1 cellular context compared by ENCODE assay signal in the genomic region with DNA sequence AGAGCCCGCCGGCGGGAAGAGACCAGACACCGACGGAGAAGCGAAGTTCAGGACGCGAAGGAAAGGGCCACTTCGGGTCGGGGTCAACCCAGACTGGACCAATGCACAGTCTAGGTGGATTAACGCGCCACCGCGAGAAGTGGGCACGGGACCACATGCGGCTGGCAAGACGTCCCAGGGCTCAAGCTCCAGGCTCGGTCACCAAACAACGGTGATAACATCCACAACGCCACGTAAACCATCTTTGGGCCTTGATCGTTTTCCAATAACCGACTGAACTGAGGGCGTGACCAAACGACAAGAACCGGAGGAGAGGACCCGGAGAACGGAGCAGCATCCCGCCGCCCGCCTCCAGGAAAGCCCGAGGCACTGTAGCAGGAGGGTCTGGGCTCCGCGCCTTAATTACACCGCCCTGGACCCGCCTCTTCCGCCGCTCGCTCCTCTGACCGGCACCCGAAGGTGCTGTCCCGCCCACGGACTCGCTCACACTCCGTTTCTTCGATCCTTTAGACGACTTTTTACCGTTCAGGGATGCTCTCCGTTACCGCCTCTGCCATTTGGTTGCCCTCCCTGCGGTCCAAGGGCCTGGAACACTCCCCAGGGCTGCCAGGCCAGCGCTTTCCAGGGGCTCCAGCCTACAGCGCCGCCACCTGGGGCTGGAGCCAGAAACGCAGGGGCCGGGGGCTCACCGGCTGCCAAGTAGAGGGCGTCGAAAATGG.
A peak's percentile ranks its signal among the peaks of the same experiment; 100 is the strongest.
TF ChIP-seq lines count a peak whose summit lies in the region.

No MANE protein-coding gene starts in this region.

TF ChIP-seq in GM12878, 131 proteins besides CTCF, POLR2A, EP300 and RAD21 (continues in another document):
- TF ChIP-seq MYB (IDR thresholded peaks at IDR 0.05; ENCODE audit: borderline replicate concordance, low read depth, low read length) (no peak), CBX3 (IDR thresholded peaks at IDR 0.05; ENCODE audit: borderline replicate concordance, low read depth) (no peak), CREB1 (IDR thresholded peaks at IDR 0.05; ENCODE audit: low read depth) (0 out of 2 replicates have a peak, but pooled peaks have one; percentile 26), BCL11A (IDR thresholded peaks at IDR 0.05; ENCODE audit: low read depth, low read length) (0 out of 2 replicates have a peak, but pooled peaks have one; percentile 4), PML (IDR thresholded peaks at IDR 0.05; ENCODE audit: low read length) (peak; percentile 78; the same call in 1 of the 2 replicates), EGR1 (IDR thresholded peaks at IDR 0.05; ENCODE audit: borderline replicate concordance in 1 of 2, low read depth in 2 of 2, low read length in 2 of 2) (peak in 1 of 2 experiments; percentile 78; a peak in 2 of 3 replicates), SRF (IDR thresholded peaks at IDR 0.05; ENCODE audit: low read depth in 2 of 2, low read length in 2 of 2) (no peak), SMAD5 (IDR thresholded peaks at IDR 0.05; ENCODE audit: low read depth) (no peak; the same call in 1 of the 2 replicates), SREBF1 (IDR thresholded peaks at IDR 0.05; ENCODE audit: low read length) (no peak), BHLHE40 (IDR thresholded peaks at IDR 0.05; ENCODE audit: borderline replicate concordance in 1 of 2, low read depth in 2 of 2, low read length in 1 of 2) (peak in 1 of 2 experiments; percentile 69; a peak in 2 of 4 replicates), SIN3A (IDR thresholded peaks at IDR 0.05; ENCODE audit: low read depth, low read length) (no peak), TAF1 (IDR thresholded peaks at IDR 0.05; ENCODE audit: borderline replicate concordance, low read depth, low read length) (peak; percentile 51; the same call in 1 of the 2 replicates), HDAC2 (IDR thresholded peaks at IDR 0.05) (no peak), EED (IDR thresholded peaks at IDR 0.05; ENCODE audit: low read depth) (peak; percentile 31; the same call in 1 of the 2 replicates), GABPA (IDR thresholded peaks at IDR 0.05; ENCODE audit: low read depth) (peak; percentile 70), DPF2 (IDR thresholded peaks at IDR 0.05) (0 out of 2 replicates have a peak, but pooled peaks have one; percentile 30), NFYA (IDR thresholded peaks at IDR 0.05; ENCODE audit: borderline replicate concordance, low read depth, low read length) (no peak), RB1 (IDR thresholded peaks at IDR 0.05; ENCODE audit: borderline replicate concordance) (peak; percentile 52; the same call in 1 of the 2 replicates), SMAD1 (IDR thresholded peaks at IDR 0.05; ENCODE audit: low read depth, partially characterized antibody) (no peak), GATAD2B (conservative IDR thresholded peaks at IDR 0.05; ENCODE audit: low read depth) (no peak; the same call in 1 of the 2 replicates), ZNF274 (IDR thresholded peaks at IDR 0.05; ENCODE audit: insufficient read depth, insufficient read length) (no peak), CREM (IDR thresholded peaks at IDR 0.05; ENCODE audit: low read depth) (0 out of 2 replicates have a peak, but pooled peaks have one; percentile 39), BACH1 (IDR thresholded peaks at IDR 0.05; ENCODE audit: borderline replicate concordance) (0 out of 2 replicates have a peak, but pooled peaks have one; percentile 19), HDAC6 (IDR thresholded peaks at IDR 0.05; ENCODE audit: unreplicated experiment) (no peak), LARP7 (IDR thresholded peaks at IDR 0.05) (peak; percentile 77), RELA (IDR thresholded peaks at IDR 0.05; ENCODE audit: borderline replicate concordance, partially characterized antibody) (no peak), CBX5 (IDR thresholded peaks at IDR 0.05; ENCODE audit: low read depth) (0 out of 2 replicates have a peak, but pooled peaks have one; percentile 53), NBN (IDR thresholded peaks at IDR 0.05) (0 out of 2 replicates have a peak, but pooled peaks have one; percentile 33), MEF2B (IDR thresholded peaks at IDR 0.05; ENCODE audit: partially characterized antibody, poor library complexity, severe bottlenecking) (peak; percentile 34), PAX5 (IDR thresholded peaks at IDR 0.05; ENCODE audit: borderline replicate concordance, low read depth, low read length) (no peak; the same call in 1 of the 2 replicates), RBBP5 (conservative IDR thresholded peaks at IDR 0.05) (no peak), SMC3 (IDR thresholded peaks at IDR 0.05; ENCODE audit: borderline replicate concordance, low read length) (no peak; the same call in 1 of the 2 replicates)
- TF ChIP-seq, protein P1, sequence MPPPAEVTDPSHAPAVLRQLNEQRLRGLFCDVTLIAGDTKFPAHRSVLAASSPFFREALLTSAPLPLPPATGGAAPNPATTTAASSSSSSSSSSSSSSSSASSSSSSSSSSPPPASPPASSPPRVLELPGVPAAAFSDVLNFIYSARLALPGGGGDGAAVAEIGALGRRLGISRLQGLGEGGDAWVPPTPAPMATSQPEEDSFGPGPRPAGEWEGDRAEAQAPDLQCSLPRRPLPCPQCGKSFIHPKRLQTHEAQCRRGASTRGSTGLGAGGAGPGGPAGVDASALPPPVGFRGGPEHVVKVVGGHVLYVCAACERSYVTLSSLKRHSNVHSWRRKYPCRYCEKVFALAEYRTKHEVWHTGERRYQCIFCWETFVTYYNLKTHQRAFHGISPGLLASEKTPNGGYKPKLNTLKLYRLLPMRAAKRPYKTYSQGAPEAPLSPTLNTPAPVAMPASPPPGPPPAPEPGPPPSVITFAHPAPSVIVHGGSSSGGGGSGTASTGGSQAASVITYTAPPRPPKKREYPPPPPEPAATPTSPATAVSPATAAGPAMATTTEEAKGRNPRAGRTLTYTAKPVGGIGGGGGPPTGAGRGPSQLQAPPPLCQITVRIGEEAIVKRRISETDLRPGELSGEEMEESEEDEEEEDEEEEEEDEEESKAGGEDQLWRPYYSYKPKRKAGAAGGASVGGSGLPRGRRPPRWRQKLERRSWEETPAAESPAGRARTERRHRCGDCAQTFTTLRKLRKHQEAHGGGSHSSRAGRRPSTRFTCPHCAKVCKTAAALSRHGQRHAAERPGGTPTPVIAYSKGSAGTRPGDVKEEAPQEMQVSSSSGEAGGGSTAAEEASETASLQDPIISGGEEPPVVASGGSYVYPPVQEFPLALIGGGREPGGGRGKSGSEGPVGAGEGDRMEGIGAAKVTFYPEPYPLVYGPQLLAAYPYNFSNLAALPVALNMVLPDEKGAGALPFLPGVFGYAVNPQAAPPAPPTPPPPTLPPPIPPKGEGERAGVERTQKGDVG (CRISPR knock-in tag; IDR thresholded peaks at IDR 0.05): no peak
- TF ChIP-seq, protein P2, sequence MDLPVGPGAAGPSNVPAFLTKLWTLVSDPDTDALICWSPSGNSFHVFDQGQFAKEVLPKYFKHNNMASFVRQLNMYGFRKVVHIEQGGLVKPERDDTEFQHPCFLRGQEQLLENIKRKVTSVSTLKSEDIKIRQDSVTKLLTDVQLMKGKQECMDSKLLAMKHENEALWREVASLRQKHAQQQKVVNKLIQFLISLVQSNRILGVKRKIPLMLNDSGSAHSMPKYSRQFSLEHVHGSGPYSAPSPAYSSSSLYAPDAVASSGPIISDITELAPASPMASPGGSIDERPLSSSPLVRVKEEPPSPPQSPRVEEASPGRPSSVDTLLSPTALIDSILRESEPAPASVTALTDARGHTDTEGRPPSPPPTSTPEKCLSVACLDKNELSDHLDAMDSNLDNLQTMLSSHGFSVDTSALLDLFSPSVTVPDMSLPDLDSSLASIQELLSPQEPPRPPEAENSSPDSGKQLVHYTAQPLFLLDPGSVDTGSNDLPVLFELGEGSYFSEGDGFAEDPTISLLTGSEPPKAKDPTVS (IDR thresholded peaks at IDR 0.05; ENCODE audit: low read depth, low read length): no peak
- TF ChIP-seq, protein P3, sequence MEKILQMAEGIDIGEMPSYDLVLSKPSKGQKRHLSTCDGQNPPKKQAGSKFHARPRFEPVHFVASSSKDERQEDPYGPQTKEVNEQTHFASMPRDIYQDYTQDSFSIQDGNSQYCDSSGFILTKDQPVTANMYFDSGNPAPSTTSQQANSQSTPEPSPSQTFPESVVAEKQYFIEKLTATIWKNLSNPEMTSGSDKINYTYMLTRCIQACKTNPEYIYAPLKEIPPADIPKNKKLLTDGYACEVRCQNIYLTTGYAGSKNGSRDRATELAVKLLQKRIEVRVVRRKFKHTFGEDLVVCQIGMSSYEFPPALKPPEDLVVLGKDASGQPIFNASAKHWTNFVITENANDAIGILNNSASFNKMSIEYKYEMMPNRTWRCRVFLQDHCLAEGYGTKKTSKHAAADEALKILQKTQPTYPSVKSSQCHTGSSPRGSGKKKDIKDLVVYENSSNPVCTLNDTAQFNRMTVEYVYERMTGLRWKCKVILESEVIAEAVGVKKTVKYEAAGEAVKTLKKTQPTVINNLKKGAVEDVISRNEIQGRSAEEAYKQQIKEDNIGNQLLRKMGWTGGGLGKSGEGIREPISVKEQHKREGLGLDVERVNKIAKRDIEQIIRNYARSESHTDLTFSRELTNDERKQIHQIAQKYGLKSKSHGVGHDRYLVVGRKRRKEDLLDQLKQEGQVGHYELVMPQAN (conservative IDR thresholded peaks at IDR 0.05): 0 out of 2 replicates have a peak, but pooled peaks have one; percentile 19
- TF ChIP-seq, protein P4, sequence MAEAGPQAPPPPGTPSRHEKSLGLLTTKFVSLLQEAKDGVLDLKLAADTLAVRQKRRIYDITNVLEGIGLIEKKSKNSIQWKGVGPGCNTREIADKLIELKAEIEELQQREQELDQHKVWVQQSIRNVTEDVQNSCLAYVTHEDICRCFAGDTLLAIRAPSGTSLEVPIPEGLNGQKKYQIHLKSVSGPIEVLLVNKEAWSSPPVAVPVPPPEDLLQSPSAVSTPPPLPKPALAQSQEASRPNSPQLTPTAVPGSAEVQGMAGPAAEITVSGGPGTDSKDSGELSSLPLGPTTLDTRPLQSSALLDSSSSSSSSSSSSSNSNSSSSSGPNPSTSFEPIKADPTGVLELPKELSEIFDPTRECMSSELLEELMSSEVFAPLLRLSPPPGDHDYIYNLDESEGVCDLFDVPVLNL (IDR thresholded peaks at IDR 0.05; ENCODE audit: low read depth, low read length): 0 out of 2 replicates have a peak, but pooled peaks have one; percentile 16
- TF ChIP-seq, protein P5, sequence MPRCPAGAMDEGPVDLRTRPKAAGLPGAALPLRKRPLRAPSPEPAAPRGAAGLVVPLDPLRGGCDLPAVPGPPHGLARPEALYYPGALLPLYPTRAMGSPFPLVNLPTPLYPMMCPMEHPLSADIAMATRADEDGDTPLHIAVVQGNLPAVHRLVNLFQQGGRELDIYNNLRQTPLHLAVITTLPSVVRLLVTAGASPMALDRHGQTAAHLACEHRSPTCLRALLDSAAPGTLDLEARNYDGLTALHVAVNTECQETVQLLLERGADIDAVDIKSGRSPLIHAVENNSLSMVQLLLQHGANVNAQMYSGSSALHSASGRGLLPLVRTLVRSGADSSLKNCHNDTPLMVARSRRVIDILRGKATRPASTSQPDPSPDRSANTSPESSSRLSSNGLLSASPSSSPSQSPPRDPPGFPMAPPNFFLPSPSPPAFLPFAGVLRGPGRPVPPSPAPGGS (IDR thresholded peaks at IDR 0.05; ENCODE audit: borderline replicate concordance, insufficient read depth, low read depth, low read length, poor library complexity, severe bottlenecking): no peak
- TF ChIP-seq, protein P6, sequence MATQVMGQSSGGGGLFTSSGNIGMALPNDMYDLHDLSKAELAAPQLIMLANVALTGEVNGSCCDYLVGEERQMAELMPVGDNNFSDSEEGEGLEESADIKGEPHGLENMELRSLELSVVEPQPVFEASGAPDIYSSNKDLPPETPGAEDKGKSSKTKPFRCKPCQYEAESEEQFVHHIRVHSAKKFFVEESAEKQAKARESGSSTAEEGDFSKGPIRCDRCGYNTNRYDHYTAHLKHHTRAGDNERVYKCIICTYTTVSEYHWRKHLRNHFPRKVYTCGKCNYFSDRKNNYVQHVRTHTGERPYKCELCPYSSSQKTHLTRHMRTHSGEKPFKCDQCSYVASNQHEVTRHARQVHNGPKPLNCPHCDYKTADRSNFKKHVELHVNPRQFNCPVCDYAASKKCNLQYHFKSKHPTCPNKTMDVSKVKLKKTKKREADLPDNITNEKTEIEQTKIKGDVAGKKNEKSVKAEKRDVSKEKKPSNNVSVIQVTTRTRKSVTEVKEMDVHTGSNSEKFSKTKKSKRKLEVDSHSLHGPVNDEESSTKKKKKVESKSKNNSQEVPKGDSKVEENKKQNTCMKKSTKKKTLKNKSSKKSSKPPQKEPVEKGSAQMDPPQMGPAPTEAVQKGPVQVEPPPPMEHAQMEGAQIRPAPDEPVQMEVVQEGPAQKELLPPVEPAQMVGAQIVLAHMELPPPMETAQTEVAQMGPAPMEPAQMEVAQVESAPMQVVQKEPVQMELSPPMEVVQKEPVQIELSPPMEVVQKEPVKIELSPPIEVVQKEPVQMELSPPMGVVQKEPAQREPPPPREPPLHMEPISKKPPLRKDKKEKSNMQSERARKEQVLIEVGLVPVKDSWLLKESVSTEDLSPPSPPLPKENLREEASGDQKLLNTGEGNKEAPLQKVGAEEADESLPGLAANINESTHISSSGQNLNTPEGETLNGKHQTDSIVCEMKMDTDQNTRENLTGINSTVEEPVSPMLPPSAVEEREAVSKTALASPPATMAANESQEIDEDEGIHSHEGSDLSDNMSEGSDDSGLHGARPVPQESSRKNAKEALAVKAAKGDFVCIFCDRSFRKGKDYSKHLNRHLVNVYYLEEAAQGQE (IDR thresholded peaks at IDR 0.05; ENCODE audit: low read depth, low read length): no peak
- TF ChIP-seq, protein P7, sequence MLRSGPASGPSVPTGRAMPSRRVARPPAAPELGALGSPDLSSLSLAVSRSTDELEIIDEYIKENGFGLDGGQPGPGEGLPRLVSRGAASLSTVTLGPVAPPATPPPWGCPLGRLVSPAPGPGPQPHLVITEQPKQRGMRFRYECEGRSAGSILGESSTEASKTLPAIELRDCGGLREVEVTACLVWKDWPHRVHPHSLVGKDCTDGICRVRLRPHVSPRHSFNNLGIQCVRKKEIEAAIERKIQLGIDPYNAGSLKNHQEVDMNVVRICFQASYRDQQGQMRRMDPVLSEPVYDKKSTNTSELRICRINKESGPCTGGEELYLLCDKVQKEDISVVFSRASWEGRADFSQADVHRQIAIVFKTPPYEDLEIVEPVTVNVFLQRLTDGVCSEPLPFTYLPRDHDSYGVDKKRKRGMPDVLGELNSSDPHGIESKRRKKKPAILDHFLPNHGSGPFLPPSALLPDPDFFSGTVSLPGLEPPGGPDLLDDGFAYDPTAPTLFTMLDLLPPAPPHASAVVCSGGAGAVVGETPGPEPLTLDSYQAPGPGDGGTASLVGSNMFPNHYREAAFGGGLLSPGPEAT (IDR thresholded peaks at IDR 0.05; ENCODE audit: low read depth): peak; percentile 55; the same call in 1 of the 2 replicates
- TF ChIP-seq, protein P8, sequence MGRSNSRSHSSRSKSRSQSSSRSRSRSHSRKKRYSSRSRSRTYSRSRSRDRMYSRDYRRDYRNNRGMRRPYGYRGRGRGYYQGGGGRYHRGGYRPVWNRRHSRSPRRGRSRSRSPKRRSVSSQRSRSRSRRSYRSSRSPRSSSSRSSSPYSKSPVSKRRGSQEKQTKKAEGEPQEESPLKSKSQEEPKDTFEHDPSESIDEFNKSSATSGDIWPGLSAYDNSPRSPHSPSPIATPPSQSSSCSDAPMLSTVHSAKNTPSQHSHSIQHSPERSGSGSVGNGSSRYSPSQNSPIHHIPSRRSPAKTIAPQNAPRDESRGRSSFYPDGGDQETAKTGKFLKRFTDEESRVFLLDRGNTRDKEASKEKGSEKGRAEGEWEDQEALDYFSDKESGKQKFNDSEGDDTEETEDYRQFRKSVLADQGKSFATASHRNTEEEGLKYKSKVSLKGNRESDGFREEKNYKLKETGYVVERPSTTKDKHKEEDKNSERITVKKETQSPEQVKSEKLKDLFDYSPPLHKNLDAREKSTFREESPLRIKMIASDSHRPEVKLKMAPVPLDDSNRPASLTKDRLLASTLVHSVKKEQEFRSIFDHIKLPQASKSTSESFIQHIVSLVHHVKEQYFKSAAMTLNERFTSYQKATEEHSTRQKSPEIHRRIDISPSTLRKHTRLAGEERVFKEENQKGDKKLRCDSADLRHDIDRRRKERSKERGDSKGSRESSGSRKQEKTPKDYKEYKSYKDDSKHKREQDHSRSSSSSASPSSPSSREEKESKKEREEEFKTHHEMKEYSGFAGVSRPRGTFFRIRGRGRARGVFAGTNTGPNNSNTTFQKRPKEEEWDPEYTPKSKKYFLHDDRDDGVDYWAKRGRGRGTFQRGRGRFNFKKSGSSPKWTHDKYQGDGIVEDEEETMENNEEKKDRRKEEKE (IDR thresholded peaks at IDR 0.05): no peak
